9 cellular contexts compared by ENCODE assay signal in the genomic region with DNA sequence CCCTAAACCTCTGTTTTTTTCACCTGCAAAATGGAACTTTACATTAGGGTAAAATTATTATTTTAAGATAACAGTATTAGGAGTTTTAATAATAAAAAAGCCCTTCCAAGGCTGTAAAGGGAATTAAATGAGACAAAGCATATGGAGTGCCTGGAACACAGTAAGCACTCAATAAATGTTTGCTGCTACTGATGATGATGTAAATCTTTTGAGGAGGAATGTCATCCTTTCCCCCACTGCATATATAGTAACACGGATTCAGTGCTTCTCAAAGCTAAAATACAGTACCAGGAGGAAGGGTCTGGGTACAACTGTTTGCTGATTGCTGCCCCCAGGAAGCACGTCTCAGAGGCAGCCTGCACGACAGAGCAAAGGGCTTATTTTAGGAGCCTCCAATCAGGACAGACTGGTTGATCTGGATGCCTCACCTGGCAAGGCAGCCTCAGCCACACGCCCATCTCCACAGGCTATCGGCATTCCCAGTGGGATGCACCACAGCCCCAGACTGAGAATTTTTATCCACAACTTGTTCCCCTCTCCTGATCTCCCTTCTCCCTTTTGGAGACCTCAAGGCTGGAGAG.
A peak's percentile ranks its signal among the peaks of the same experiment; 100 is the strongest.
DNase-seq lines count a peak whose midpoint lies in the region; ATAC-seq and TF ChIP-seq lines count a peak whose summit lies in the region.
"Had no signal": no experiment of that assay in that cellular context is flagged by ENCODE, and none has a peak within 500 bp of the region (broad histone marks: within the 10 kb centered on the region; RNA-seq: fewer than 3 reads in every experiment).

No MANE protein-coding gene starts in this region.

- H3K79me1 ChIP-seq in mesenchymal stem cell (replicated peaks; ENCODE audit: low read length, poor library complexity, severe bottlenecking): peaks cover 21% of the 10 kb centered on the region

- H2AK5ac ChIP-seq in mesenchymal stem cell (ENCODE audit: low read length, severe bottlenecking): peak overlapping the region; percentile 91

- peak overlapping the region; percentile 77 to 84 for H3K4ac ChIP-seq in mesenchymal stem cell (ENCODE audit: low read depth in 1 of 2, low read length in 2 of 2)

- CTCF ChIA-PET in MCF 10A (lab: Yijun Ruan, JAX): interaction anchor here (0.6 to 1.6 kb wide), 7 partner anchors 11 to 1119 kb away, joined by 3 to 4 read pairs (median 3); no protein-coding TSS in a partner anchor

- peak overlapping the region; percentile 65 for H3K4me3 Mint-ChIP-seq in MCF 10A (ENCODE audit: unreplicated experiment)
- no peak overlapping the region for H3K4me3 Mint-ChIP-seq in T-helper 17 cell

- peak overlapping the region; percentile 69; the same call in 1 of the 2 replicates for H3K9ac ChIP-seq in KMS-11
- H3K9ac ChIP-seq in mesenchymal stem cell (ENCODE audit: low read length): peak overlapping the region; percentile 63

- H3K9me3 ChIP-seq in mesenchymal stem cell (ENCODE audit: control insufficient read depth, low read length) (no peaks in the 10 kb centered on the region), tibial nerve (no peaks in the 10 kb centered on the region), T-helper 17 cell (ENCODE audit: control insufficient read depth, low read length, poor library complexity, severe bottlenecking) (no peaks in the 10 kb centered on the region)

- peak overlapping the region; percentile 97 for H2BK5ac ChIP-seq in mesenchymal stem cell (ENCODE audit: low read depth, low read length, poor library complexity, severe bottlenecking)

- POLR2A ChIA-PET in MCF 10A (lab: Yijun Ruan, JAX): interaction anchor here (0.6 to 20.8 kb wide), 21 partner anchors 10 to 639 kb away, joined by 3 to 446 read pairs (median 5); a partner anchor contains a TSS

- H3K27ac ChIP-seq in KMS-11 (peak overlapping the region; percentile 94), mesenchymal stem cell (ENCODE audit: low read length, poor library complexity, severe bottlenecking) (peak overlapping the region; percentile 99), tibial nerve (peak overlapping the region; percentile 65 to 89 (median 78))

- peak overlapping the region in 1 of 2 experiments; percentile 34 for H3K23ac ChIP-seq in mesenchymal stem cell (ENCODE audit: low read length in 2 of 2)

- no peak for ATAC-seq in T-helper 17 cell

- H3K4me2 ChIP-seq in KMS-11: peak overlapping the region; percentile 94
- H3K4me2 ChIP-seq in mesenchymal stem cell (ENCODE audit: low read length, poor library complexity, severe bottlenecking): peak overlapping the region; percentile 23

- peak overlapping the region; percentile 59 to 65 for H2BK12ac ChIP-seq in mesenchymal stem cell (ENCODE audit: low read length in 2 of 2)

- no peak for TF ChIP-seq POLR2A in tibial nerve (IDR thresholded peaks at IDR 0.05)

- no peaks in the 10 kb centered on the region for H4K20me1 ChIP-seq in KMS-11 (ENCODE audit: insufficient read depth)

- TF ChIP-seq EP300 in tibial nerve (IDR thresholded peaks at IDR 0.05): no peak

- DNase-seq in MCF 10A (ENCODE audit: unreplicated experiment): no peak
- no peak for DNase-seq in mesenchymal stem cell
- DNase-seq in tibial nerve (ENCODE audit: low spot score in 2 of 2): no peak
- no peak for DNase-seq in activated CD4-positive, alpha-beta T cell treated with anti-CD3 and anti-CD28 coated beads, Interleukin-2, amount 50 U/mL, for 1 hour
- no peak for DNase-seq in AML-193 (lab: John Stamatoyannopoulos, UW)
- DNase-seq in T-helper 17 cell: no peak
- DNase-seq: activated T-cell treated with anti-CD3 and anti-CD28 coated beads, Interleukin-2, amount 50 U/mL, for 1 hour; stimulated activated CD4-positive, alpha-beta T cell treated with anti-CD3 and anti-CD28 coated beads, Interleukin-15, amount 100 ng/mL, for 24 hours had no signal

- H3K36me3 ChIP-seq in KMS-11 (ENCODE audit: insufficient read depth) (no peaks in the 10 kb centered on the region), mesenchymal stem cell (ENCODE audit: control insufficient read depth in 1 of 2, insufficient read depth in 2 of 2, low read depth in 1 of 2, low read length in 2 of 2) (peaks cover 8 to 20% of the 10 kb centered on the region in 2 experiments), tibial nerve (no peaks in the 10 kb centered on the region)

- H3K27ac Mint-ChIP-seq in MCF 10A (ENCODE audit: low read depth, unreplicated experiment) (peak overlapping the region; percentile 89), T-helper 17 cell (no peak overlapping the region)

- TSS peak; percentile 88 for BruUV-seq in MCF 10A (replicated peaks; lab: Mats Ljungman, UMichigan)

- H3K4me1 Mint-ChIP-seq in MCF 10A (ENCODE audit: insufficient read depth, unreplicated experiment) (peaks cover 65% of the 10 kb centered on the region), T-helper 17 cell (peaks cover 12% of the 10 kb centered on the region)

- peaks cover 86% of the 10 kb centered on the region for H3K4me1 ChIP-seq in KMS-11 (ENCODE audit: low read depth, poor library complexity, severe bottlenecking)
- peaks cover 17% of the 10 kb centered on the region for H3K4me1 ChIP-seq in mesenchymal stem cell (ENCODE audit: control insufficient read depth, insufficient read depth, low read depth, low read length)
- H3K4me1 ChIP-seq in tibial nerve: peaks cover 8 to 64% (median 31%) of the 10 kb centered on the region in 4 donors

- peak overlapping the region; percentile 83 for H4K8ac ChIP-seq in mesenchymal stem cell (ENCODE audit: low read length)

- TF ChIP-seq CTCF in KMS-11 (conservative IDR thresholded peaks at IDR 0.05; ENCODE audit: low read depth, low read length): no peak
- no peak for TF ChIP-seq CTCF in MCF 10A (IDR thresholded peaks at IDR 0.05; ENCODE audit: unreplicated experiment)
- no peak for TF ChIP-seq CTCF in tibial nerve (IDR thresholded peaks at IDR 0.05)

- H2AFZ ChIP-seq in KMS-11 (ENCODE audit: low read depth): peak overlapping the region; percentile 52; the same call in 1 of the 2 replicates
- no peak overlapping the region for H2AFZ ChIP-seq in mesenchymal stem cell (ENCODE audit: low read depth, low read length)

- peaks cover 16% of the 10 kb centered on the region for H3K36me3 Mint-ChIP-seq in MCF 10A (ENCODE audit: insufficient read depth, unreplicated experiment)
- no peaks in the 10 kb centered on the region for H3K36me3 Mint-ChIP-seq in T-helper 17 cell (ENCODE audit: low read depth)

- H3K27me3 ChIP-seq in KMS-11 (ENCODE audit: insufficient read depth, low read depth): no peaks in the 10 kb centered on the region
- no peaks in the 10 kb centered on the region for H3K27me3 ChIP-seq in mesenchymal stem cell (ENCODE audit: control insufficient read depth in 1 of 2, insufficient read depth in 1 of 2, low read length in 2 of 2)
- no peaks in the 10 kb centered on the region for H3K27me3 ChIP-seq in tibial nerve

- no peaks in the 10 kb centered on the region for H3K27me3 Mint-ChIP-seq in MCF 10A (ENCODE audit: insufficient read depth, unreplicated experiment)
- H3K27me3 Mint-ChIP-seq in T-helper 17 cell: peaks cover 31% of the 10 kb centered on the region

- intact Hi-C loops in MCF 10A (cut with micrococcal nuclease): loop anchor here (1.0 to 2.0 kb wide), 3 partner anchors 13 to 41 kb away; no protein-coding TSS in a partner anchor

- peak overlapping the region; percentile 71 for H2BK120ac ChIP-seq in mesenchymal stem cell (ENCODE audit: low read depth, low read length)

- peak overlapping the region; percentile 85 to 96 for H3K18ac ChIP-seq in mesenchymal stem cell (ENCODE audit: low read depth in 1 of 2, low read length in 2 of 2)

- no peaks in the 10 kb centered on the region for H3K79me2 ChIP-seq in KMS-11 (ENCODE audit: insufficient read depth, low read depth)

- H3K4me3 ChIP-seq in KMS-11 (IDR thresholded peaks at IDR 0.05; ENCODE audit: insufficient read depth, low read depth, low read length): no peak overlapping the region
- peak overlapping the region in 1 of 2 experiments; percentile 62 for H3K4me3 ChIP-seq in mesenchymal stem cell (ENCODE audit: insufficient read depth in 1 of 2, low read depth in 1 of 2, low read length in 2 of 2)
- peak overlapping the region in 1 of 4 donors; percentile 28 for H3K4me3 ChIP-seq in tibial nerve

- no peak overlapping the region for H2BK15ac ChIP-seq in mesenchymal stem cell (ENCODE audit: low read depth, poor library complexity, severe bottlenecking)

- no peaks in the 10 kb centered on the region for H3K9me3 Mint-ChIP-seq in MCF 10A (ENCODE audit: unreplicated experiment)

- H4K91ac ChIP-seq in mesenchymal stem cell (ENCODE audit: low read length): peak overlapping the region; percentile 93

- H3K14ac ChIP-seq in mesenchymal stem cell (ENCODE audit: low read length in 2 of 2): peak overlapping the region in 1 of 2 experiments; percentile 73

- WGBS in mesenchymal stem cell: 32% methylated on average over 5 of the region's 5 CpGs
- 56 to 68% methylated on average over 5 of the region's 5 CpGs for WGBS in tibial nerve, 2 donors
